3 cellular contexts compared by ENCODE assay signal in the genomic region with DNA sequence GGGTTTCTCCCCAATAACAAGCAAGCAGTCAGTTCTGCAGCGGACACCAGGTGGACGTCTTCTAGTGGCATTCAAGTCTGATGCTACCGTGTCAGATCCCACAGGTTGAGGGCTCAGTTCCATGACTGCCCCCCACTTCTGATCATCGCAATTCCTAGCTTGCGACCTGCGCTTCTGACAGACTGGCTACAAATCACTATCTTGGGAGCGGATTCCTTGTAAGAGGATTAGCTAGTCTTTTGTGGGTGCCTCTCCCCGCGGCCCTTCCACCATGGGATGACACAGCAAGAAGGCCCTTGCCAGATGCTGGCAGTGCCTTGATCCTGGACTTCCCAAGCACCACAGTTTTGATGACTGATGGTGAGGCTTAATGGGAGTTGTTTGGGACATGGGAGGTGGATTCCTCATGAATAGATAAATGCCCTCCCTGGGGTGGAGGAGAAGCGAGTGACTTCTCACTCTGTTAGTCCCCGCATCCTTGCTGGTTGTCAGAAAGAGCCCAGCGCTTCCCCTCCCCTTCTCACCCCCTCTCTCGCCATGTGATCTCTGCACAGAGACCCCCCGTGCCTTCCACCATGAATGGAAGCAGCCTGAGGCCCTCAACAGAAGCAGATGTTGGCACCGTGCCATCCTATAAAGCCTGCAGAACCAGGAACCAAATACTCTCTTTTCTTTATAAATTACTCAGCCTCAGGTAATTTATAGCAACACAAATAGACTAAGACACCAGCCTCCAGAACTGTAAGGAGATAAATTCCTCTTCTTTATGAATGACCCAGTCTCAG.
TF ChIP-seq lines count a peak whose summit lies in the region.

No MANE protein-coding gene starts in this region.

TF ChIP-seq in SK-N-SH, 30 proteins besides CTCF, POLR2A, EP300 and RAD21:
- TF ChIP-seq NFIC (IDR thresholded peaks at IDR 0.05; ENCODE audit: borderline replicate concordance) (peak; percentile 14), SIN3A (IDR thresholded peaks at IDR 0.05; ENCODE audit: borderline replicate concordance, low read depth, low read length) (no peak)
- TF ChIP-seq, protein P1, sequence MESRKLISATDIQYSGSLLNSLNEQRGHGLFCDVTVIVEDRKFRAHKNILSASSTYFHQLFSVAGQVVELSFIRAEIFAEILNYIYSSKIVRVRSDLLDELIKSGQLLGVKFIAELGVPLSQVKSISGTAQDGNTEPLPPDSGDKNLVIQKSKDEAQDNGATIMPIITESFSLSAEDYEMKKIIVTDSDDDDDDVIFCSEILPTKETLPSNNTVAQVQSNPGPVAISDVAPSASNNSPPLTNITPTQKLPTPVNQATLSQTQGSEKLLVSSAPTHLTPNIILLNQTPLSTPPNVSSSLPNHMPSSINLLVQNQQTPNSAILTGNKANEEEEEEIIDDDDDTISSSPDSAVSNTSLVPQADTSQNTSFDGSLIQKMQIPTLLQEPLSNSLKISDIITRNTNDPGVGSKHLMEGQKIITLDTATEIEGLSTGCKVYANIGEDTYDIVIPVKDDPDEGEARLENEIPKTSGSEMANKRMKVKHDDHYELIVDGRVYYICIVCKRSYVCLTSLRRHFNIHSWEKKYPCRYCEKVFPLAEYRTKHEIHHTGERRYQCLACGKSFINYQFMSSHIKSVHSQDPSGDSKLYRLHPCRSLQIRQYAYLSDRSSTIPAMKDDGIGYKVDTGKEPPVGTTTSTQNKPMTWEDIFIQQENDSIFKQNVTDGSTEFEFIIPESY (IDR thresholded peaks at IDR 0.05; ENCODE audit: borderline replicate concordance, low read depth), result no peak

TF ChIP-seq in SK-N-SH treated with all-trans-retinoic acid at 6 μM for 48 hours, 23 proteins besides CTCF, POLR2A, EP300 and RAD21:
- no peak for TF ChIP-seq ARNTL (CRISPR knock-in tag; IDR thresholded peaks at IDR 0.05; ENCODE audit: borderline replicate concordance, low read depth)
- no peak for TF ChIP-seq PPARA (CRISPR knock-in tag; IDR thresholded peaks at IDR 0.05; ENCODE audit: borderline replicate concordance)
- TF ChIP-seq RARB (CRISPR knock-in tag; IDR thresholded peaks at IDR 0.05), result no peak
- TF ChIP-seq, protein P2, sequence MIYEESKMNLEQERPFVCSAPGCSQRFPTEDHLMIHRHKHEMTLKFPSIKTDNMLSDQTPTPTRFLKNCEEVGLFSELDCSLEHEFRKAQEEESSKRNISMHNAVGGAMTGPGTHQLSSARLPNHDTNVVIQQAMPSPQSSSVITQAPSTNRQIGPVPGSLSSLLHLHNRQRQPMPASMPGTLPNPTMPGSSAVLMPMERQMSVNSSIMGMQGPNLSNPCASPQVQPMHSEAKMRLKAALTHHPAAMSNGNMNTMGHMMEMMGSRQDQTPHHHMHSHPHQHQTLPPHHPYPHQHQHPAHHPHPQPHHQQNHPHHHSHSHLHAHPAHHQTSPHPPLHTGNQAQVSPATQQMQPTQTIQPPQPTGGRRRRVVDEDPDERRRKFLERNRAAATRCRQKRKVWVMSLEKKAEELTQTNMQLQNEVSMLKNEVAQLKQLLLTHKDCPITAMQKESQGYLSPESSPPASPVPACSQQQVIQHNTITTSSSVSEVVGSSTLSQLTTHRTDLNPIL (CRISPR knock-in tag; IDR thresholded peaks at IDR 0.05; ENCODE audit: low read depth), result no peak
- no peak for TF ChIP-seq ZFP3 (CRISPR knock-in tag; IDR thresholded peaks at IDR 0.05)
- no peak for TF ChIP-seq ZFP30 (CRISPR knock-in tag; IDR thresholded peaks at IDR 0.05)
TF ChIP-seq in SK-N-SH treated with all-trans-retinoic acid at 6 μM for 48 hours: peak in this region for 0.

TF ChIP-seq in HEK293, 187 proteins besides CTCF, POLR2A, EP300 and RAD21:
- no peak for TF ChIP-seq ZNF37A (tag by site-specific recombination; IDR thresholded peaks at IDR 0.05)
- TF ChIP-seq, protein P3, sequence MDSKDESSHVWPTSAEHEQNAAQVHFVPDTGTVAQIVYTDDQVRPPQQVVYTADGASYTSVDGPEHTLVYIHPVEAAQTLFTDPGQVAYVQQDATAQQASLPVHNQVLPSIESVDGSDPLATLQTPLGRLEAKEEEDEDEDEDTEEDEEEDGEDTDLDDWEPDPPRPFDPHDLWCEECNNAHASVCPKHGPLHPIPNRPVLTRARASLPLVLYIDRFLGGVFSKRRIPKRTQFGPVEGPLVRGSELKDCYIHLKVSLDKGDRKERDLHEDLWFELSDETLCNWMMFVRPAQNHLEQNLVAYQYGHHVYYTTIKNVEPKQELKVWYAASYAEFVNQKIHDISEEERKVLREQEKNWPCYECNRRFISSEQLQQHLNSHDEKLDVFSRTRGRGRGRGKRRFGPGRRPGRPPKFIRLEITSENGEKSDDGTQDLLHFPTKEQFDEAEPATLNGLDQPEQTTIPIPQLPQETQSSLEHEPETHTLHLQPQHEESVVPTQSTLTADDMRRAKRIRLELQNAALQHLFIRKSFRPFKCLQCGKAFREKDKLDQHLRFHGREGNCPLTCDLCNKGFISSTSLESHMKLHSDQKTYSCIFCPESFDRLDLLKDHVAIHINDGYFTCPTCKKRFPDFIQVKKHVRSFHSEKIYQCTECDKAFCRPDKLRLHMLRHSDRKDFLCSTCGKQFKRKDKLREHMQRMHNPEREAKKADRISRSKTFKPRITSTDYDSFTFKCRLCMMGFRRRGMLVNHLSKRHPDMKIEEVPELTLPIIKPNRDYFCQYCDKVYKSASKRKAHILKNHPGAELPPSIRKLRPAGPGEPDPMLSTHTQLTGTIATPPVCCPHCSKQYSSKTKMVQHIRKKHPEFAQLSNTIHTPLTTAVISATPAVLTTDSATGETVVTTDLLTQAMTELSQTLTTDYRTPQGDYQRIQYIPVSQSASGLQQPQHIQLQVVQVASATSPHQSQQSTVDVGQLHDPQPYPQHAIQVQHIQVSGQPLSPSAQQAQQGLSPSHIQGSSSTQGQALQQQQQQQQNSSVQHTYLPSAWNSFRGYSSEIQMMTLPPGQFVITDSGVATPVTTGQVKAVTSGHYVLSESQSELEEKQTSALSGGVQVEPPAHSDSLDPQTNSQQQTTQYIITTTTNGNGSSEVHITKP (tag by site-specific recombination; IDR thresholded peaks at IDR 0.05), result peak; percentile 82
